8 cellular contexts compared by ENCODE assay signal in the genomic region with DNA sequence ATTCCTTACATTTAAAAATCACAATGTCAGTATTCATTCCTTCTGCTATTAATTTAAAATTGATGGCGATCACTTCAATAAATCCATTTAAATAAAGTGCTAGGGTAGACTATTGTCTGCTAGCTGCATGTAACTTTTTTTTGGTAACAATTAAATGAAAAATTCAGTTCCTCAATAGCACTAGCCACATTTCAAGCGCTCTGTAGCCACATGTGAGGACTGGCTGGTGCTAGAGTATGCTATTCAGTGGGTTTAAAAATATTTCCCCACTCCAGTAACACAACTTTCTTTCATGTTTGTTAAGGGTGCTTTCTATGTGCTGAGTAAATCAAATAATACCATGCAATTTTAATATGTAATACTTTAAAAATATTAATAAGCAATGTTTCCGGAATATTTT.
DNase-seq lines count a peak whose midpoint lies in the region; ATAC-seq, FAIRE-seq and TF ChIP-seq lines count a peak whose summit lies in the region.

No MANE protein-coding gene starts in this region.

- H3K36me3 ChIP-seq in right lobe of liver, result peaks cover 0 to 11% (median 5%) of the 10 kb centered on the region in 4 donors
- H3K36me3 ChIP-seq in tibial nerve, result peaks cover 0 to 26% (median 3%) of the 10 kb centered on the region in 3 donors

- TF ChIP-seq POLR2A in NB4 (IDR thresholded peaks at IDR 0.05; ENCODE audit: extremely low read depth, insufficient read length) (no peak), right lobe of liver (IDR thresholded peaks at IDR 0.05) (no peak), tibial nerve (IDR thresholded peaks at IDR 0.05) (no peak)

- peak; percentile 84 for FAIRE-seq in GM19239 (lab: Jason Lieb, UNC)

- ATAC-seq in right lobe of liver, result peak; percentile 35 to 57 (median 46)

- intact Hi-C loops in right lobe of liver (cut with DNase I), result no loop called here

- no peaks in the 10 kb centered on the region for H3K9me3 ChIP-seq in right lobe of liver
- H3K9me3 ChIP-seq in tibial nerve, result no peaks in the 10 kb centered on the region

- peaks cover 15% of the 10 kb centered on the region for H3K4me1 Mint-ChIP-seq in brain

- H3K27ac Mint-ChIP-seq in brain, result peak overlapping the region; percentile 98 to 100 (median 99)

- DNase-seq in AG10803 (ENCODE audit: low read depth) (peak; percentile 36), GM19239 (ENCODE audit: insufficient read length, low spot score) (no peak), NB4 (ENCODE audit: low read depth) (peak; percentile 63), right lobe of liver (no peak), tibial nerve (ENCODE audit: low spot score in 2 of 2) (no peak), mesenteric fat pad (ENCODE audit: low spot score) (no peak), COLO829 (ENCODE audit: low spot score) (no peak)

- TF ChIP-seq EP300 in tibial nerve (IDR thresholded peaks at IDR 0.05), result no peak

- peaks cover 0 to 10% (median 0%) of the 10 kb centered on the region in 4 donors for H3K4me1 ChIP-seq in right lobe of liver
- H3K4me1 ChIP-seq in tibial nerve, result peaks cover 0 to 25% (median 7%) of the 10 kb centered on the region in 4 donors

- H3K9me3 Mint-ChIP-seq in brain, result peaks cover 0 to 7% (median 0%) of the 10 kb centered on the region in 5 experiments

- H3K4me3 Mint-ChIP-seq in brain, result peak overlapping the region; percentile 94 to 98 (median 96)

- TF ChIP-seq CTCF in AG10803 (conservative IDR thresholded peaks at IDR 0.05; ENCODE audit: low read length) (no peak), NB4 (IDR thresholded peaks at IDR 0.05; ENCODE audit: low read depth, low read length) (no peak), brain (conservative IDR thresholded peaks at IDR 0.05) (no peak), right lobe of liver (IDR thresholded peaks at IDR 0.05) (no peak), tibial nerve (IDR thresholded peaks at IDR 0.05) (no peak)

- peak overlapping the region; percentile 82 for H3K4me3 ChIP-seq in AG10803 (ENCODE audit: low read length)
- peak overlapping the region; percentile 84 for H3K4me3 ChIP-seq in NB4 (ENCODE audit: low read depth, low read length)
- peak overlapping the region; percentile 53 to 57 (median 56) for H3K4me3 ChIP-seq in right lobe of liver
- peak overlapping the region; percentile 52 to 69 (median 64) for H3K4me3 ChIP-seq in tibial nerve

- H3K27me3 ChIP-seq in right lobe of liver (no peaks in the 10 kb centered on the region), tibial nerve (no peaks in the 10 kb centered on the region)

- H3K36me3 Mint-ChIP-seq in brain, result peaks cover 20% of the 10 kb centered on the region

- 30% methylated on average over 3 of the region's 3 CpGs for WGBS in right lobe of liver (ENCODE audit: insufficient coverage, low coverage, low lambda C conversion rate, missing lambda C conversion rate)
- 15 to 18% methylated on average over 3 of the region's 3 CpGs for whole genome bisulfite sequencing in tibial nerve, 2 donors

- H3K27ac ChIP-seq in right lobe of liver (peak overlapping the region; percentile 86 to 89 (median 88)), tibial nerve (peak overlapping the region; percentile 91 to 94 (median 92))

- peaks cover 10% of the 10 kb centered on the region for H3K27me3 Mint-ChIP-seq in brain

Comparison
In these comparisons a context has a peak if more than half of its experiments do, and no peak if none do; other contexts are left out.
1. DNase-seq: peak in AG10803 (single experiment) and NB4 (single experiment); none in GM19239 (single experiment), right lobe of liver (0 of 3), tibial nerve (0 of 2), mesenteric fat pad (single experiment) and COLO829 (single experiment).
2. Peak in every context shown above with its lines, with median percentiles within 50 percentile points of each other: H3K4me3 ChIP-seq.